Comparison of ENCODE assay signal across 1 cellular context in the genomic region with DNA sequence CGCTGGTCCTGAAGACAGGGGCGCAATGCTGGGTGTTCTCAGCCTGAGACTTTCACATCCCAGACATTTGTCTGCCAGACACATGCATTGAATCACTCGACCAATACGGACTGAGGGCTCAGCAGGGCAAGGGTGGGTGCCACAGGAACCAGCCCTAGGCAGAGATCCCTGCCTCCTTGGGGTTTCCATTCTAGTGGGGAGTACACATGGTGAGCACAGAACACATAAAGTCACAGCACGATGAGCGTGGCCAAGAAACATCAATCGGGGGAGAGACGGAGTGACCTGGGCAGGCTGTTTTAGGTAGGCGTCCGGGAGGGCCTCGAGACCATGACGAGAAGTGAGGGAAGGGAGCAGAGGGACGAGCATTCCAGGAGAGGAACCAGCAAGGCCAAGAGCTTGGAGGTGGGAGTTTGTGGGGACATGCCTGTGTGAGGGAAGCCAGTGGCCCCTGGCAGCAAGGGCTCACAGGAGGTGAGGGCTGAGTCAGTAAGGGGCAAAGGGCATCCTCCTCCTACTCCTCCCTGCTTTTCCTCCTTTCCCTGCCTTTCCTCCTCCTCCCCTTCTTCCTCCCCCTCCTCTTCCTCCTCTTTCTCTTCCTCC.
TF ChIP-seq lines count a peak whose summit lies in the region.

No MANE protein-coding gene starts in this region.

TF ChIP-seq in HepG2, 621 proteins besides CTCF, POLR2A, EP300 and RAD21 (continued from another document and continues in another):
- TF ChIP-seq ZBTB40 (IDR thresholded peaks at IDR 0.05) (no peak), ZBTB40 (CRISPR knock-in tag; IDR thresholded peaks at IDR 0.05) (peak; percentile 9), ZSCAN29 (CRISPR knock-in tag; conservative IDR thresholded peaks at IDR 0.05) (no peak), SNRNP70 (IDR thresholded peaks at IDR 0.05; ENCODE audit: low read depth, low read length) (no peak), ZNF577 (CRISPR knock-in tag; IDR thresholded peaks at IDR 0.05; ENCODE audit: borderline replicate concordance, low read depth) (no peak), CSRNP2 (CRISPR knock-in tag; conservative IDR thresholded peaks at IDR 0.05; ENCODE audit: low read depth) (no peak), BRF2 (CRISPR knock-in tag; IDR thresholded peaks at IDR 0.05) (no peak), ZNF326 (CRISPR knock-in tag; IDR thresholded peaks at IDR 0.05; ENCODE audit: borderline replicate concordance) (0 out of 2 replicates have a peak, but pooled peaks have one; percentile 63), SOX13 (IDR thresholded peaks at IDR 0.05) (no peak), SOX13 (CRISPR knock-in tag; conservative IDR thresholded peaks at IDR 0.05 in 1 of 2, IDR thresholded peaks at IDR 0.05 in 1 of 2) (no peak), ZNF580 (CRISPR knock-in tag; IDR thresholded peaks at IDR 0.05; ENCODE audit: borderline replicate concordance, low read depth) (no peak; the same call in 1 of the 2 replicates), NR1H2 (CRISPR knock-in tag; IDR thresholded peaks at IDR 0.05; ENCODE audit: borderline replicate concordance, low read depth) (no peak), RBM22 (optimal IDR thresholded peaks at IDR 0.05; ENCODE audit: low read length) (no peak), TOPORS (CRISPR knock-in tag; IDR thresholded peaks at IDR 0.05) (no peak), THAP8 (CRISPR knock-in tag; IDR thresholded peaks at IDR 0.05; ENCODE audit: borderline replicate concordance) (no peak), ZBTB14 (CRISPR knock-in tag; IDR thresholded peaks at IDR 0.05) (no peak), ZNF503 (CRISPR knock-in tag; IDR thresholded peaks at IDR 0.05) (no peak), SP4 (CRISPR knock-in tag; IDR thresholded peaks at IDR 0.05) (peak; percentile 18; the same call in 1 of the 2 replicates), NR0B2 (CRISPR knock-in tag; IDR thresholded peaks at IDR 0.05) (no peak), ZNF34 (CRISPR knock-in tag; IDR thresholded peaks at IDR 0.05; ENCODE audit: borderline replicate concordance) (no peak; the same call in 1 of the 2 replicates), HNRNPH1 (optimal IDR thresholded peaks at IDR 0.05; ENCODE audit: low read depth, low read length) (no peak), SIX4 (CRISPR knock-in tag; IDR thresholded peaks at IDR 0.05) (no peak), SRY (CRISPR knock-in tag; IDR thresholded peaks at IDR 0.05) (0 out of 2 replicates have a peak, but pooled peaks have one; percentile 34), FOSL2 (CRISPR knock-in tag; IDR thresholded peaks at IDR 0.05) (peak; percentile 83), SP140L (CRISPR knock-in tag; IDR thresholded peaks at IDR 0.05; ENCODE audit: borderline replicate concordance) (no peak), ZNF713 (CRISPR knock-in tag; IDR thresholded peaks at IDR 0.05) (no peak)
- TF ChIP-seq, protein P1, sequence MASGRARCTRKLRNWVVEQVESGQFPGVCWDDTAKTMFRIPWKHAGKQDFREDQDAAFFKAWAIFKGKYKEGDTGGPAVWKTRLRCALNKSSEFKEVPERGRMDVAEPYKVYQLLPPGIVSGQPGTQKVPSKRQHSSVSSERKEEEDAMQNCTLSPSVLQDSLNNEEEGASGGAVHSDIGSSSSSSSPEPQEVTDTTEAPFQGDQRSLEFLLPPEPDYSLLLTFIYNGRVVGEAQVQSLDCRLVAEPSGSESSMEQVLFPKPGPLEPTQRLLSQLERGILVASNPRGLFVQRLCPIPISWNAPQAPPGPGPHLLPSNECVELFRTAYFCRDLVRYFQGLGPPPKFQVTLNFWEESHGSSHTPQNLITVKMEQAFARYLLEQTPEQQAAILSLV (CRISPR knock-in tag; IDR thresholded peaks at IDR 0.05; ENCODE audit: borderline replicate concordance) = no peak
- TF ChIP-seq, protein P2, sequence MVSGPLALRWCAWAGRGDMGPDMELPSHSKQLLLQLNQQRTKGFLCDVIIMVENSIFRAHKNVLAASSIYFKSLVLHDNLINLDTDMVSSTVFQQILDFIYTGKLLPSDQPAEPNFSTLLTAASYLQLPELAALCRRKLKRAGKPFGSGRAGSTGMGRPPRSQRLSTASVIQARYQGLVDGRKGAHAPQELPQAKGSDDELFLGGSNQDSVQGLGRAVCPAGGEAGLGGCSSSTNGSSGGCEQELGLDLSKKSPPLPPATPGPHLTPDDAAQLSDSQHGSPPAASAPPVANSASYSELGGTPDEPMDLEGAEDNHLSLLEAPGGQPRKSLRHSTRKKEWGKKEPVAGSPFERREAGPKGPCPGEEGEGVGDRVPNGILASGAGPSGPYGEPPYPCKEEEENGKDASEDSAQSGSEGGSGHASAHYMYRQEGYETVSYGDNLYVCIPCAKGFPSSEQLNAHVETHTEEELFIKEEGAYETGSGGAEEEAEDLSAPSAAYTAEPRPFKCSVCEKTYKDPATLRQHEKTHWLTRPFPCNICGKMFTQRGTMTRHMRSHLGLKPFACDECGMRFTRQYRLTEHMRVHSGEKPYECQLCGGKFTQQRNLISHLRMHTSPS (CRISPR knock-in tag; IDR thresholded peaks at IDR 0.05; ENCODE audit: low read depth) = peak; percentile 61; the same call in 1 of the 2 replicates
- TF ChIP-seq, protein P3, sequence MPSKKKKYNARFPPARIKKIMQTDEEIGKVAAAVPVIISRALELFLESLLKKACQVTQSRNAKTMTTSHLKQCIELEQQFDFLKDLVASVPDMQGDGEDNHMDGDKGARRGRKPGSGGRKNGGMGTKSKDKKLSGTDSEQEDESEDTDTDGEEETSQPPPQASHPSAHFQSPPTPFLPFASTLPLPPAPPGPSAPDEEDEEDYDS (CRISPR knock-in tag; IDR thresholded peaks at IDR 0.05) = no peak
